In genomic region chr1:235971571-235972315, GRCh38 we compare ENCODE assay signal across 8 cellular contexts.
DNase-seq lines count a peak whose midpoint lies in the region; FAIRE-seq and TF ChIP-seq lines count a peak whose summit lies in the region.

No MANE protein-coding gene starts in this region.

- TF ChIP-seq CTCF in Loucy (conservative IDR thresholded peaks at IDR 0.05; ENCODE audit: low read length), result peak; percentile 80

- no peaks in the 10 kb centered on the region for H3K4me1 ChIP-seq in Loucy (ENCODE audit: insufficient read depth, low read length, poor library complexity, severe bottlenecking)
- peaks cover 9% of the 10 kb centered on the region for H3K4me1 ChIP-seq in neuron (ENCODE audit: insufficient read depth, low read length)

- TF ChIP-seq POLR2A in H54 (IDR thresholded peaks at IDR 0.05; ENCODE audit: low read depth, low read length), result peak; percentile 36; the same call in 1 of the 2 replicates

- H3F3A ChIP-seq in Loucy (ENCODE audit: low read depth), result no peaks in the 10 kb centered on the region

- H2AFZ ChIP-seq in Loucy (ENCODE audit: low read length) (peak overlapping the region; percentile 74), neuron (ENCODE audit: low read depth, low read length) (peak overlapping the region; percentile 92)

- H3K4me3 ChIP-seq in Loucy (ENCODE audit: low read length, poor library complexity, severe bottlenecking) (peak overlapping the region; percentile 34), neuron (ENCODE audit: low read length) (peak overlapping the region; percentile 38)

- H3K36me3 ChIP-seq in Loucy (ENCODE audit: insufficient read depth, low read length), result no peaks in the 10 kb centered on the region
- H3K36me3 ChIP-seq in neuron (ENCODE audit: insufficient read depth, low read length), result no peaks in the 10 kb centered on the region

- H3K4me2 ChIP-seq in Loucy (ENCODE audit: low read depth, low read length, poor library complexity, severe bottlenecking), result peak overlapping the region; percentile 61

- H3K79me2 ChIP-seq in Loucy (ENCODE audit: insufficient read depth, low read length), result no peaks in the 10 kb centered on the region

- FAIRE-seq in H54 (lab: Jason Lieb, UNC), result peak; percentile 71

- DNase-seq in GF-D8 (lab: John Stamatoyannopoulos, UW), result peak; percentile 98
- DNase-seq in H54 (ENCODE audit: insufficient read length, low spot score), result peak; percentile 59
- DNase-seq in SHP77 treated with DMSO at 0.1 percent for 48 hours (lab: John Stamatoyannopoulos, UW), result peak; percentile 80
- DNase-seq in activated naive CD4-positive, alpha-beta T cell (lab: John Stamatoyannopoulos, UW), result peak; percentile 57 to 81 (median 72)
- peak; percentile 96 for DNase-seq in foreskin melanocyte
- peak; percentile 94 for DNase-seq in stromal cell of bone marrow (ENCODE audit: low read depth)

- H3K9me2 ChIP-seq in Loucy (replicated peaks; ENCODE audit: low read depth, low read length), result no peaks in the 10 kb centered on the region

- no peaks in the 10 kb centered on the region for H3K9me3 ChIP-seq in Loucy (ENCODE audit: insufficient read depth, low read depth, low read length)
- no peaks in the 10 kb centered on the region for H3K9me3 ChIP-seq in neuron (ENCODE audit: low read length)

- H4K20me1 ChIP-seq in Loucy (ENCODE audit: insufficient read depth, low read length, poor library complexity, severe bottlenecking), result no peaks in the 10 kb centered on the region

- H3K9ac ChIP-seq in Loucy (ENCODE audit: low read depth, low read length, poor library complexity, severe bottlenecking), result no peak overlapping the region

- H3K27me3 ChIP-seq in Loucy (ENCODE audit: insufficient read depth, low read length, poor library complexity, severe bottlenecking) (no peaks in the 10 kb centered on the region), neuron (ENCODE audit: insufficient read depth, low read length) (no peaks in the 10 kb centered on the region)

Comparison
In these comparisons a context has a peak if more than half of its experiments do, and no peak if none do; other contexts are left out.
1. Peak in every context shown above with its lines: DNase-seq and H3K4me3 ChIP-seq.